ENCODE assay signal across 31 cellular contexts in the genomic region with DNA sequence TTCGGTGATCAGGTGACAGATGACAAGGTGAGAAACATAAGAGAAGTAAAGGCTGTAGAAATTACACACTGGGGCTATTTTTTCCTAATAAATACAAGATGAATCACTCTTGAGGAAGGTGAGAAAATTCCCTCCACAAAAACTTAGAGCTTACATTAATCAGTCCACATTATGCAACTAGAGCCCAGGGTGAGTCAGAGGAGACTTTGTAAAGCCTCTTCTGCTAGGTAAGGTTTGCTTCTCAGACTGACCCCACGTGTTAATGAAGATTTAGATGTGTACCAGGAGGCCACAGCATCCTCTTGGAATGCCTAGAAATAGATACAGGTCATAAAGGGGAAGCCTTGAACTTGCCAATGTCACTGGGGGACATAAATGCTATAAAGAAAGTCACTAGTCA.
DNase-seq lines count a peak whose midpoint lies in the region; ATAC-seq, FAIRE-seq and TF ChIP-seq lines count a peak whose summit lies in the region.
"Had no signal": no experiment of that assay in that cellular context is flagged by ENCODE, and none has a peak within 500 bp of the region (broad histone marks: within the 10 kb centered on the region; RNA-seq: fewer than 3 reads in every experiment).

No MANE protein-coding gene starts in this region.

- H3K36me3 ChIP-seq in MM.1S (replicated peaks; ENCODE audit: insufficient read depth, low read length) (no peaks in the 10 kb centered on the region), bronchial epithelial cell (ENCODE audit: control insufficient read depth, insufficient read depth, low read length) (no peaks in the 10 kb centered on the region)
- H3K36me3 ChIP-seq: BLaER1, esophagus squamous epithelium, SJSA1, stomach had no signal

- H3F3A ChIP-seq in MM.1S (ENCODE audit: insufficient read depth, low read length) = 0 out of 2 replicates have a peak, but pooled peaks cover 5% of the 10 kb centered on the region

- peak; percentile 53 for ATAC-seq in GM18907 (IDR thresholded peaks at IDR 0.05; ENCODE audit: unreplicated experiment)
- ATAC-seq in stimulated activated memory B cell treated with anti-CD40 and anti-IgM and Interleukin-4, amounts not matched to agents 10 μg/mL and 1 μg/mL and 100 μg/mL, for 72 hours = no peak
- ATAC-seq: body of pancreas, right cardiac atrium had no signal

- H3K4me3 ChIP-seq in MM.1S (ENCODE audit: low read length) = peak overlapping the region; percentile 20
- no peak overlapping the region for H3K4me3 ChIP-seq in bronchial epithelial cell (ENCODE audit: low read depth, low read length)
- H3K4me3 ChIP-seq: BLaER1, body of pancreas, esophagus squamous epithelium, PC-9, SJSA1, stomach had no signal

- H3K27me3 Mint-ChIP-seq in stimulated activated memory B cell treated with anti-CD40 and anti-IgM and Interleukin-4, amounts not matched to agents 10 μg/mL and 1 μg/mL and 100 μg/mL, for 72 hours = no peaks in the 10 kb centered on the region
- H3K27me3 Mint-ChIP-seq: activated naive CD8-positive, alpha-beta T cell treated with anti-CD3 and anti-CD28 coated beads for 36 hours had no signal

- H3K27me3 ChIP-seq in MM.1S (replicated peaks; ENCODE audit: insufficient read depth, low read length) (no peaks in the 10 kb centered on the region), bronchial epithelial cell (ENCODE audit: control insufficient read depth, insufficient read depth, low read length) (no peaks in the 10 kb centered on the region)
- H3K27me3 ChIP-seq: BLaER1, body of pancreas, stomach had no signal

- no peak overlapping the region for H3K9ac ChIP-seq in MM.1S (ENCODE audit: low read length)
- H3K9ac ChIP-seq: BLaER1 had no signal

- no peaks in the 10 kb centered on the region for H3K79me2 ChIP-seq in MM.1S (ENCODE audit: low read length)

- H3K4me1 ChIP-seq in MM.1S (ENCODE audit: low read length) = peaks cover 8% of the 10 kb centered on the region; the same call in 1 of the 2 replicates
- H3K4me1 ChIP-seq: BLaER1, body of pancreas, Caco-2, esophagus squamous epithelium, SJSA1, stomach had no signal

- peak overlapping the region; percentile 58 for H3K4me2 ChIP-seq in MM.1S (ENCODE audit: low read depth, low read length)
- H3K4me2 ChIP-seq: BLaER1, PC-9 had no signal

- DNase-seq in MM.1S = peak; percentile 10
- DNase-seq in bronchial epithelial cell (ENCODE audit: low read depth) = peak; percentile 95
- DNase-seq in kidney tubule cell (ENCODE audit: low spot score) = peak; percentile 31
- DNase-seq in T1000 (lab: John Stamatoyannopoulos, UW) = no peak
- no peak for DNase-seq in GM20000 (ENCODE audit: low spot score)
- no peak for DNase-seq in NK-92 (lab: John Stamatoyannopoulos, UW; ENCODE audit: unreplicated experiment)
- DNase-seq: ACHN; activated CD4-positive, alpha-beta T cell treated with anti-CD3 and anti-CD28 coated beads for 4 hours; activated naive CD8-positive, alpha-beta T cell treated with anti-CD3 and anti-CD28 coated beads for 36 hours; body of pancreas; Caco-2; DND-41; effector CD4-positive, alpha-beta T cell; esophagus squamous epithelium; Kasumi-1; left cardiac atrium; mesenchymal stem cell; NCI-H1105 treated with DMSO at 0.1 percent for 48 hours; NCI-H2081; NCI-H446; right cardiac atrium; stomach; T-helper 1 cell had no signal

- no peaks in the 10 kb centered on the region for H3K9me2 ChIP-seq in MM.1S (replicated peaks; ENCODE audit: insufficient read depth, low read length)

- no peak for FAIRE-seq in bronchial epithelial cell (lab: Jason Lieb, UNC)
- FAIRE-seq: GM12891, H1, HTR-8/SVneo had no signal

- H4K20me1 ChIP-seq in MM.1S (ENCODE audit: insufficient read depth, low read length) = no peaks in the 10 kb centered on the region
- H4K20me1 ChIP-seq: BLaER1 had no signal

- H3K4me1 Mint-ChIP-seq in stimulated activated memory B cell treated with anti-CD40 and anti-IgM and Interleukin-4, amounts not matched to agents 10 μg/mL and 1 μg/mL and 100 μg/mL, for 72 hours = no peaks in the 10 kb centered on the region
- H3K4me1 Mint-ChIP-seq: activated naive CD8-positive, alpha-beta T cell treated with anti-CD3 and anti-CD28 coated beads for 36 hours had no signal

- H3K9me3 Mint-ChIP-seq in stimulated activated memory B cell treated with anti-CD40 and anti-IgM and Interleukin-4, amounts not matched to agents 10 μg/mL and 1 μg/mL and 100 μg/mL, for 72 hours = peaks cover 2% of the 10 kb centered on the region
- H3K9me3 Mint-ChIP-seq: activated naive CD8-positive, alpha-beta T cell treated with anti-CD3 and anti-CD28 coated beads for 36 hours had no signal

- TF ChIP-seq CTCF in MM.1S (IDR thresholded peaks at IDR 0.05; ENCODE audit: low read length) = no peak
- TF ChIP-seq CTCF in bronchial epithelial cell (IDR thresholded peaks at IDR 0.05; ENCODE audit: insufficient read depth, low read length, severe bottlenecking) = no peak
- TF ChIP-seq CTCF in GM20000 (IDR thresholded peaks at IDR 0.05; ENCODE audit: extremely low read depth, missing control alignments) = no peak

- no peaks in the 10 kb centered on the region for H3K36me3 Mint-ChIP-seq in stimulated activated memory B cell treated with anti-CD40 and anti-IgM and Interleukin-4, amounts not matched to agents 10 μg/mL and 1 μg/mL and 100 μg/mL, for 72 hours
- H3K36me3 Mint-ChIP-seq: activated naive CD8-positive, alpha-beta T cell treated with anti-CD3 and anti-CD28 coated beads for 36 hours had no signal

- H3K9me3 ChIP-seq in MM.1S (replicated peaks; ENCODE audit: insufficient read depth, low read length) = no peaks in the 10 kb centered on the region
- H3K9me3 ChIP-seq: BLaER1, body of pancreas, Caco-2, esophagus squamous epithelium, SJSA1, stomach had no signal

- peak overlapping the region; percentile 55 for H2AFZ ChIP-seq in MM.1S (ENCODE audit: low read length)
- H2AFZ ChIP-seq: PC-9 had no signal

- no peak overlapping the region for H3K4me3 Mint-ChIP-seq in stimulated activated memory B cell treated with anti-CD40 and anti-IgM and Interleukin-4, amounts not matched to agents 10 μg/mL and 1 μg/mL and 100 μg/mL, for 72 hours
- H3K4me3 Mint-ChIP-seq: activated naive CD8-positive, alpha-beta T cell treated with anti-CD3 and anti-CD28 coated beads for 36 hours had no signal

- H3K27ac Mint-ChIP-seq in stimulated activated memory B cell treated with anti-CD40 and anti-IgM and Interleukin-4, amounts not matched to agents 10 μg/mL and 1 μg/mL and 100 μg/mL, for 72 hours = no peak overlapping the region
- H3K27ac Mint-ChIP-seq: activated naive CD8-positive, alpha-beta T cell treated with anti-CD3 and anti-CD28 coated beads for 36 hours had no signal

- H3K27ac ChIP-seq in MM.1S (ENCODE audit: low read length) = no peak overlapping the region
- H3K27ac ChIP-seq: BLaER1, body of pancreas, esophagus squamous epithelium, PC-9, SJSA1, stomach had no signal

Comparison
In these comparisons a context has a peak if more than half of its experiments do, and no peak if none do; other contexts are left out.
1. DNase-seq: peak in MM.1S (single experiment), bronchial epithelial cell (single experiment) and kidney tubule cell (single experiment); none in T1000 (single experiment), GM20000 (single experiment) and NK-92 (single experiment).